Comparison of ENCODE assay signal across 8 cellular contexts in the genomic region with DNA sequence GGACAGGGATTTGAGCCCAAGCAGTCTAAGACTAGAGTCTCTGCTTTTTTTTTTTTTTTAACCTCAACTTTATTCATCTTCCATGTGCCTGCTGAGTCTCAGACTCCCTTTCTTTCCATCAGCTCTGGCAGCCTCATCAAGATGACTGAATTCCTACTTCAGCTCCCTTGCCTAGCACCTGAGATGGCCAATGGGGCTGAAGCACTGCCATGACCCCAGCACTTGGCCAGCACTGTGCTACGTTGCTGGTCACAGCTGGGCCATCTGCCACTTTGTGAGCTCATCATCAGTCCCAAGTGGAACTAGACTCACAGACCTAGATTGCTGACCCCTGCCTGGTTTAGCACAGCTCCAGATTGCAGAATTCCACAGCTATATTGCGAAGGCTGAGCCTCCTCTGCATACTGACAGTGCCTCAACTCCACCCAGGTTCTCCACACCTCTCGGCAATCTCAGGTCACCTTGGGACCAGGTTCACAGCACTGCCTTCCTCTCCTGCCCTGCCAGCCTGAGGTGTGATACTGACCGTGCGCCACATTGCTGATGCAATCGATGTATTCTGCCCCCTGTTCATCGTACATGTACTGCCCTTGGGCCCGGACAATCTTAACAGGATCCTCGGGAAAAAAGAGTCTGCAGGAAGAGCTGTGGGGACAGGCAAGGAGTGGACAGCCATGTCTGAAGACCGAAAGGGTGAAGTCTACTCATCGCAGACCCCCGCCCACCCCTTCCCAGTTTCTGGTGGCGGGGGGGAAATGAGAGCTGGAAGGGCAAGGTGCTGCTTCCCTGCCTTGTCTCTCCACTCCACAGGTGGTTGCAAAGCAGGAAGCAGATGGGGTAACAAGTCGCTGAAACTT.
DNase-seq lines count a peak whose midpoint lies in the region; ATAC-seq and TF ChIP-seq lines count a peak whose summit lies in the region.

No MANE protein-coding gene starts in this region.

- H3K9ac ChIP-seq in OCI-LY3 (ENCODE audit: low read length): peak overlapping the region; percentile 99

- no peaks in the 10 kb centered on the region for H3K9me3 Mint-ChIP-seq in nephron progenitor cell

- H2AFZ ChIP-seq in OCI-LY3 (ENCODE audit: low read depth, low read length): no peak overlapping the region

- H3K9me3 ChIP-seq in OCI-LY3 (ENCODE audit: insufficient read depth, low read length): no peaks in the 10 kb centered on the region

- peaks cover 47% of the 10 kb centered on the region for H3K36me3 ChIP-seq in OCI-LY3 (replicated peaks; ENCODE audit: low read depth, low read length)

- no peak for DNase-seq in epithelial cell of esophagus (ENCODE audit: low read depth)
- DNase-seq in nephron progenitor cell: no peak
- no peak for DNase-seq in NCI-H1417 (lab: John Stamatoyannopoulos, UW)
- DNase-seq in NCI-H2171 treated with DMSO at 0.1 percent for 48 hours (lab: John Stamatoyannopoulos, UW): no peak
- DNase-seq in iPS-NIHi7 (ENCODE audit: extremely low spot score): no peak

- H3K4me3 Mint-ChIP-seq in nephron progenitor cell: peak overlapping the region; percentile 82

- H3K79me2 ChIP-seq in OCI-LY3 (ENCODE audit: low read length): peaks cover 40% of the 10 kb centered on the region

- H4K20me1 ChIP-seq in OCI-LY3 (ENCODE audit: insufficient read depth, low read length): peaks cover 10% of the 10 kb centered on the region

- ATAC-seq in HG03442 (IDR thresholded peaks at IDR 0.05; ENCODE audit: unreplicated experiment): no peak

- peaks cover 35% of the 10 kb centered on the region for H3K4me1 Mint-ChIP-seq in nephron progenitor cell

- peaks cover 50% of the 10 kb centered on the region for H3K36me3 Mint-ChIP-seq in nephron progenitor cell (ENCODE audit: low read depth)

- H3K27me3 Mint-ChIP-seq in nephron progenitor cell (ENCODE audit: low read depth, poor library complexity): peaks cover 11% of the 10 kb centered on the region

- H3K4me3 ChIP-seq in OCI-LY3 (ENCODE audit: low read length): peak overlapping the region; percentile 99
- peak overlapping the region; percentile 72 for H3K4me3 ChIP-seq in epithelial cell of esophagus (ENCODE audit: low read length)

- H3K27ac ChIP-seq in C4-2B (peak overlapping the region; percentile 88), OCI-LY3 (ENCODE audit: low read length) (no peak overlapping the region)

- peak overlapping the region; percentile 91 for H3K4me2 ChIP-seq in OCI-LY3 (ENCODE audit: low read length)

- H3K27me3 ChIP-seq in OCI-LY3 (ENCODE audit: low read depth, low read length): no peaks in the 10 kb centered on the region

- no peak overlapping the region for H3K27ac Mint-ChIP-seq in nephron progenitor cell

- no peak for TF ChIP-seq CTCF in C4-2B (conservative IDR thresholded peaks at IDR 0.05)
- TF ChIP-seq CTCF in OCI-LY3 (IDR thresholded peaks at IDR 0.05; ENCODE audit: low read depth, low read length): no peak
- TF ChIP-seq CTCF in epithelial cell of esophagus (IDR thresholded peaks at IDR 0.05; ENCODE audit: insufficient read depth, low read depth, low read length, missing control alignments): no peak
- TF ChIP-seq CTCF in nephron progenitor cell (IDR thresholded peaks at IDR 0.05): no peak

- peaks cover 21% of the 10 kb centered on the region for H3K4me1 ChIP-seq in OCI-LY3 (ENCODE audit: low read length)
